ENCODE assay signal across 37 cellular contexts in genomic region chr10:34111179-34111578, GRCh38.
A peak's percentile ranks its signal among the peaks of the same experiment; 100 is the strongest.
DNase-seq lines count a peak whose midpoint lies in the region; ATAC-seq, FAIRE-seq and TF ChIP-seq lines count a peak whose summit lies in the region.
"Had no signal": no experiment of that assay in that cellular context is flagged by ENCODE, and none has a peak within 500 bp of the region (broad histone marks: within the 10 kb centered on the region; RNA-seq: fewer than 3 reads in every experiment).

No MANE protein-coding gene starts in this region.

- intact Hi-C loops in PC-3 (cut with micrococcal nuclease) (no loop called here), left cardiac atrium (cut with DNase I) (no loop called here), dorsolateral prefrontal cortex (cut with DNase I) (no loop called here)

- no peak for ATAC-seq in PC-3
- ATAC-seq in left cardiac atrium: no peak
- ATAC-seq: A549; CD8-positive, alpha-beta T cell had no signal

- H4K20me1 ChIP-seq in PC-3 (ENCODE audit: low read length) (no peaks in the 10 kb centered on the region), smooth muscle cell (ENCODE audit: low read depth) (no peaks in the 10 kb centered on the region)
- H4K20me1 ChIP-seq: BLaER1; BLaER1 treated with 17β-estradiol and CSF1 and Interleukin-3, amounts not matched to agents 10 nM and 100 nM had no signal

- no peaks in the 10 kb centered on the region for H3K9me2 ChIP-seq in PC-3 (replicated peaks; ENCODE audit: low read length)

- no peak overlapping the region for H3K4me3 ChIP-seq in PC-3 (ENCODE audit: low read length)
- no peak overlapping the region for H3K4me3 ChIP-seq in bronchial epithelial cell (ENCODE audit: low read depth, low read length)
- no peak overlapping the region for H3K4me3 ChIP-seq in smooth muscle cell
- no peak overlapping the region for H3K4me3 ChIP-seq in dorsolateral prefrontal cortex
- H3K4me3 ChIP-seq: A549; BLaER1; BLaER1 treated with 17β-estradiol and CSF1 and Interleukin-3, amounts not matched to agents 10 nM and 100 nM had no signal

- H3K27me3 Mint-ChIP-seq in osteocyte (ENCODE audit: unreplicated experiment) (no peaks in the 10 kb centered on the region), type B pancreatic cell (no peaks in the 10 kb centered on the region)
- H3K27me3 Mint-ChIP-seq: B cell; CD4-positive, alpha-beta memory T cell; CD4-positive, alpha-beta T cell had no signal

- H3K4me2 ChIP-seq in PC-3 (ENCODE audit: low read length): no peak overlapping the region
- no peak overlapping the region for H3K4me2 ChIP-seq in smooth muscle cell
- H3K4me2 ChIP-seq: A549; BLaER1; BLaER1 treated with 17β-estradiol and CSF1 and Interleukin-3, amounts not matched to agents 10 nM and 100 nM had no signal

- H3K27ac Mint-ChIP-seq in osteocyte (ENCODE audit: unreplicated experiment) (no peak overlapping the region), type B pancreatic cell (no peak overlapping the region)
- H3K27ac Mint-ChIP-seq: B cell; CD14-positive monocyte; CD4-positive, alpha-beta memory T cell; CD4-positive, alpha-beta T cell; CD4-positive, CD25-positive, alpha-beta regulatory T cell; CD8-positive, alpha-beta memory T cell; CD8-positive, alpha-beta T cell had no signal

- H3K36me3 ChIP-seq in PC-3 (ENCODE audit: low read depth, low read length) (no peaks in the 10 kb centered on the region), bronchial epithelial cell (ENCODE audit: control insufficient read depth, insufficient read depth, low read length) (no peaks in the 10 kb centered on the region), smooth muscle cell (ENCODE audit: low read depth) (no peaks in the 10 kb centered on the region)
- H3K36me3 ChIP-seq: BE2C had no signal

- no peak overlapping the region for H2AFZ ChIP-seq in PC-3 (ENCODE audit: low read length)
- H2AFZ ChIP-seq in smooth muscle cell (ENCODE audit: low read depth): no peak overlapping the region

- H3K4me1 Mint-ChIP-seq in osteocyte (ENCODE audit: unreplicated experiment): peaks cover 3% of the 10 kb centered on the region
- H3K4me1 Mint-ChIP-seq in type B pancreatic cell (ENCODE audit: unreplicated experiment): peaks cover 27% of the 10 kb centered on the region
- H3K4me1 Mint-ChIP-seq: B cell; CD14-positive monocyte; CD4-positive, alpha-beta memory T cell; CD4-positive, CD25-positive, alpha-beta regulatory T cell; CD8-positive, alpha-beta memory T cell had no signal

- no peaks in the 10 kb centered on the region for H3K27me3 ChIP-seq in PC-3 (ENCODE audit: low read length)
- no peaks in the 10 kb centered on the region for H3K27me3 ChIP-seq in bronchial epithelial cell (ENCODE audit: control insufficient read depth, insufficient read depth, low read length)
- H3K27me3 ChIP-seq in smooth muscle cell (ENCODE audit: low read depth): no peaks in the 10 kb centered on the region
- H3K27me3 ChIP-seq in dorsolateral prefrontal cortex: no peaks in the 10 kb centered on the region
- H3K27me3 ChIP-seq: BE2C; BLaER1; BLaER1 treated with 17β-estradiol and CSF1 and Interleukin-3, amounts not matched to agents 10 nM and 100 nM had no signal

- H3K9ac ChIP-seq in PC-3 (ENCODE audit: low read length) (peak overlapping the region; percentile 7; the same call in 1 of the 2 replicates), smooth muscle cell (ENCODE audit: low read depth) (no peak overlapping the region)
- H3K9ac ChIP-seq: BLaER1; BLaER1 treated with 17β-estradiol and CSF1 and Interleukin-3, amounts not matched to agents 10 nM and 100 nM had no signal

- peak; percentile 23 for FAIRE-seq in bronchial epithelial cell (lab: Jason Lieb, UNC)
- FAIRE-seq: A204.1, A549, D721Med had no signal

- H3K36me3 Mint-ChIP-seq in osteocyte (ENCODE audit: unreplicated experiment) (peaks cover 9% of the 10 kb centered on the region), type B pancreatic cell (peaks cover 23% of the 10 kb centered on the region)
- H3K36me3 Mint-ChIP-seq: CD14-positive monocyte; CD4-positive, alpha-beta memory T cell; CD4-positive, CD25-positive, alpha-beta regulatory T cell; CD8-positive, alpha-beta memory T cell; CD8-positive, alpha-beta T cell had no signal

- CTCF ChIA-PET in PC-3 (lab: Charles Lee): no interaction called here

- H3K9me3 Mint-ChIP-seq in osteocyte (ENCODE audit: unreplicated experiment) (no peaks in the 10 kb centered on the region), type B pancreatic cell (peaks cover 12% of the 10 kb centered on the region)
- H3K9me3 Mint-ChIP-seq: CD4-positive, alpha-beta T cell; CD8-positive, alpha-beta T cell had no signal

- H3K27ac ChIP-seq in PC-3 (ENCODE audit: low read length) (peak overlapping the region; percentile 55), smooth muscle cell (ENCODE audit: low read depth) (peak overlapping the region; percentile 74), dorsolateral prefrontal cortex (no peak overlapping the region)
- H3K27ac ChIP-seq: 22Rv1; BLaER1; BLaER1 treated with 17β-estradiol and CSF1 and Interleukin-3, amounts not matched to agents 10 nM and 100 nM; C4-2B had no signal

- H3K4me3 Mint-ChIP-seq in osteocyte (ENCODE audit: unreplicated experiment) (no peak overlapping the region), type B pancreatic cell (no peak overlapping the region)
- H3K4me3 Mint-ChIP-seq: B cell; CD4-positive, alpha-beta memory T cell; CD4-positive, alpha-beta T cell; CD4-positive, CD25-positive, alpha-beta regulatory T cell; CD8-positive, alpha-beta memory T cell; CD8-positive, alpha-beta T cell had no signal

- TF ChIP-seq CTCF in PC-3 (conservative IDR thresholded peaks at IDR 0.05; ENCODE audit: low read depth, low read length) (no peak), bronchial epithelial cell (IDR thresholded peaks at IDR 0.05; ENCODE audit: insufficient read depth, low read length, severe bottlenecking) (no peak), osteocyte (IDR thresholded peaks at IDR 0.05) (no peak), smooth muscle cell (IDR thresholded peaks at IDR 0.05; ENCODE audit: borderline replicate concordance, insufficient read depth, poor library complexity, severe bottlenecking) (no peak), type B pancreatic cell (conservative IDR thresholded peaks at IDR 0.05) (no peak), dorsolateral prefrontal cortex (IDR thresholded peaks at IDR 0.05 in 54 of 56, conservative IDR thresholded peaks at IDR 0.05 in 2 of 56; ENCODE audit: low read depth in 1 of 56, partially characterized antibody in 56 of 56) (no peak)

- POLR2A ChIA-PET in PC-3 (lab: Charles Lee; ENCODE audit: unreplicated experiment): interaction anchor here (0.6 kb wide), 2 partner anchors 112 to 848 kb away, joined by 3 read pairs; no protein-coding TSS in a partner anchor

- WGBS in smooth muscle cell (ENCODE audit: low lambda C conversion rate): 98% methylated on average over 10 of the region's 10 CpGs

- H3K79me2 ChIP-seq in PC-3 (ENCODE audit: low read length) (no peaks in the 10 kb centered on the region), smooth muscle cell (ENCODE audit: low read depth) (no peaks in the 10 kb centered on the region)

- BruUV-seq in PC-3 (replicated peaks; lab: Mats Ljungman, UMichigan): no TSS peak

- DNase-seq in PC-3: no peak
- DNase-seq in bronchial epithelial cell (ENCODE audit: low read depth): no peak
- peak; percentile 71 for DNase-seq in osteocyte (ENCODE audit: extremely low spot score, unreplicated experiment)
- no peak for DNase-seq in smooth muscle cell (lab: John Stamatoyannopoulos, UW; ENCODE audit: unreplicated experiment)
- DNase-seq in type B pancreatic cell (ENCODE audit: extremely low spot score, unreplicated experiment): no peak
- no peak for DNase-seq in left cardiac atrium
- no peak for DNase-seq in dorsolateral prefrontal cortex
- DNase-seq in NCI-H2081 (lab: John Stamatoyannopoulos, UW): no peak
- DNase-seq: 8988T; ACHN; AML-193; BE2C; C1 segment of cervical spinal cord; Caco-2; Calu3; CD4-positive, alpha-beta memory T cell; CD4-positive, alpha-beta T cell; CD4-positive, CD25-positive, alpha-beta regulatory T cell; CD8-positive, alpha-beta memory T cell; CD8-positive, alpha-beta T cell; COR-L47; DMS 273 treated with DMSO at 0.1 percent for 48 hours; DMS153; DMS53; DMS79; DMS79 treated with DMSO at 0.1 percent for 48 hours; DND-41; EL had no signal

- H3K4me1 ChIP-seq in PC-3 (ENCODE audit: insufficient read depth, low read length) (peaks cover 16% of the 10 kb centered on the region), smooth muscle cell (ENCODE audit: low read depth) (no peaks in the 10 kb centered on the region)
- H3K4me1 ChIP-seq: A549, Caco-2 had no signal

- H3K9me3 ChIP-seq in PC-3 (ENCODE audit: low read length): no peaks in the 10 kb centered on the region
- no peaks in the 10 kb centered on the region for H3K9me3 ChIP-seq in smooth muscle cell (replicated peaks; ENCODE audit: low read depth)
- H3K9me3 ChIP-seq: A549; BE2C; BLaER1; BLaER1 treated with 17β-estradiol and CSF1 and Interleukin-3, amounts not matched to agents 10 nM and 100 nM; Caco-2 had no signal

- H3F3A ChIP-seq in PC-3 (ENCODE audit: low read length, unreplicated experiment) (no peaks in the 10 kb centered on the region), smooth muscle cell (ENCODE audit: low read depth) (peaks cover 17% of the 10 kb centered on the region)

Comparison
In these comparisons a context has a peak if more than half of its experiments do, and no peak if none do; other contexts are left out.
1. H3K27ac ChIP-seq: peak in PC-3 (single experiment) and smooth muscle cell (single experiment); none in dorsolateral prefrontal cortex (0 of 59).